13 cellular contexts compared by ENCODE assay signal in the genomic region with DNA sequence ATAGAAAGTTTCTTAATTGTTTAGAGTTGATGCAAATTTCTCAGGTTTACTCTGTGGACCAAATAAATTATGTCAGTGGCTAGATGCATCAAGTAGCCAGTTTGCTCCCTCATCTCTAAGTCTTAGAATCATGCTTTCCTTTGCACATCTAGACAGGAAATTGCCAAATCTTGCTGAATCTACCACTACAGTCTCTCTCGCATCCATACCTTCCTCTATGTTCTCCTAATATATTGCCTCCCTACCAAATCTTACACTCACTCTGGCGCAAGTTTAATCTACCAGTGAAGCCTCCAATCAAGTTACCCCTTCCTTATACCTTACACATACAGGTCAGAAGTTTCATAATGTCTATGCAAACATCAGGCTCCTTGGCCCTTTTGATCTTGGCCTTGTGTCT.
"Had no signal": no experiment of that assay in that cellular context is flagged by ENCODE, and none has a peak within 500 bp of the region (broad histone marks: within the 10 kb centered on the region; RNA-seq: fewer than 3 reads in every experiment).

No MANE protein-coding gene starts in this region.

- H3K4me3 ChIP-seq: testis, vagina had no signal

- H3K36me3 ChIP-seq: vagina had no signal

- DNase-seq: activated naive CD8-positive, alpha-beta T cell treated with anti-CD3 and anti-CD28 coated beads, Interleukin-2, amount 10 ng/mL, durations not matched to agents 7 days and 5 days; anterior cingulate cortex; endodermal cell; glutamatergic neuron; immature natural killer cell; left cardiac atrium; mammary epithelial cell; naive thymus-derived CD4-positive, alpha-beta T cell; posterior cingulate gyrus; stimulated activated CD4-positive, alpha-beta T cell treated with anti-CD3 and anti-CD28 coated beads, Interleukin-4, amount 100 ng/mL, for 4 hours; stimulated activated naive CD8-positive, alpha-beta T cell treated with anti-CD3 and anti-CD28 coated beads, Interleukin-15, amount 100 ng/mL, for 72 hours; testis had no signal

- ATAC-seq: left cardiac atrium; stimulated activated naive CD8-positive, alpha-beta T cell treated with anti-CD3 and anti-CD28 coated beads, Interleukin-15, amount 100 ng/mL, for 72 hours had no signal

- H3K27ac ChIP-seq: testis, vagina had no signal

- H3K9me3 ChIP-seq: testis, vagina had no signal

- H3K27me3 ChIP-seq: testis, vagina had no signal
